In genomic region chr15:75727851-75728715, GRCh38 we compare ENCODE assay signal across 8 cellular contexts. TPM values are rescaled to one million over a fixed set of nuclear protein-coding genes. Genes with fewer than 3 reads are reported as not detected.
A peak's percentile ranks its signal among the peaks of the same experiment; 100 is the strongest.
DNase-seq lines count a peak whose midpoint lies in the region; ATAC-seq, FAIRE-seq and TF ChIP-seq lines count a peak whose summit lies in the region.

No MANE protein-coding gene starts in this region.

- ATAC-seq in CD4-positive, CD25-positive, alpha-beta regulatory T cell (ENCODE audit: low read depth in 2 of 2): peak; percentile 64 to 71
- no peak for ATAC-seq in GM18517 (IDR thresholded peaks at IDR 0.05; ENCODE audit: unreplicated experiment)

- no peak overlapping the region for H2AFZ ChIP-seq in astrocyte (ENCODE audit: low read depth, low read length)

- H4K20me1 ChIP-seq in astrocyte (ENCODE audit: insufficient read depth, low read length): no peaks in the 10 kb centered on the region

- H3K27me3 Mint-ChIP-seq in CD4-positive, CD25-positive, alpha-beta regulatory T cell: no peaks in the 10 kb centered on the region
- peaks cover 10% of the 10 kb centered on the region for H3K27me3 Mint-ChIP-seq in T-helper 2 cell treated with Interferon-gamma antibody and Interleukin-4, amounts not matched to agents 5 μg/mL and 100 μg/mL, for 36 hours (ENCODE audit: low read depth)
- peaks cover 12% of the 10 kb centered on the region for H3K27me3 Mint-ChIP-seq in astrocyte (ENCODE audit: low read depth, unreplicated experiment)

- H3K27ac ChIP-seq in CD4-positive, CD25-positive, alpha-beta regulatory T cell (ENCODE audit: insufficient read depth, low read length, poor library complexity, severe bottlenecking): no peak overlapping the region
- no peak overlapping the region for H3K27ac ChIP-seq in astrocyte (ENCODE audit: low read depth, low read length)

- no peak overlapping the region for H3K4me3 Mint-ChIP-seq in CD4-positive, CD25-positive, alpha-beta regulatory T cell
- H3K4me3 Mint-ChIP-seq in T-helper 2 cell treated with Interferon-gamma antibody and Interleukin-4, amounts not matched to agents 5 μg/mL and 100 μg/mL, for 36 hours: no peak overlapping the region
- H3K4me3 Mint-ChIP-seq in astrocyte (ENCODE audit: unreplicated experiment): no peak overlapping the region

- peaks cover 4% of the 10 kb centered on the region for H3K4me1 ChIP-seq in CD4-positive, CD25-positive, alpha-beta regulatory T cell (ENCODE audit: control insufficient read depth, insufficient read depth, low read length, poor library complexity, severe bottlenecking)
- H3K4me1 ChIP-seq in astrocyte (ENCODE audit: insufficient read depth, low read length): peaks cover 15% of the 10 kb centered on the region

- H3K36me3 ChIP-seq in CD4-positive, CD25-positive, alpha-beta regulatory T cell (ENCODE audit: control insufficient read depth, insufficient read depth, low read length): no peaks in the 10 kb centered on the region
- no peaks in the 10 kb centered on the region for H3K36me3 ChIP-seq in astrocyte (ENCODE audit: insufficient read depth, low read length)

- FAIRE-seq in astrocyte (lab: Jason Lieb, UNC): no peak

- no peaks in the 10 kb centered on the region for H3K9me3 Mint-ChIP-seq in CD4-positive, CD25-positive, alpha-beta regulatory T cell
- no peaks in the 10 kb centered on the region for H3K9me3 Mint-ChIP-seq in T-helper 2 cell treated with Interferon-gamma antibody and Interleukin-4, amounts not matched to agents 5 μg/mL and 100 μg/mL, for 36 hours
- H3K9me3 Mint-ChIP-seq in astrocyte (ENCODE audit: unreplicated experiment): no peaks in the 10 kb centered on the region

- H3K9ac ChIP-seq in astrocyte (ENCODE audit: low read length): no peak overlapping the region

- no peak overlapping the region for H3K4me2 ChIP-seq in astrocyte (ENCODE audit: low read length)

- no peak overlapping the region for H3K4me3 ChIP-seq in CD4-positive, CD25-positive, alpha-beta regulatory T cell (ENCODE audit: low read depth, low read length)
- H3K4me3 ChIP-seq in astrocyte (ENCODE audit: insufficient read depth, low read depth, low read length): no peak overlapping the region

- H3K9me3 ChIP-seq in CD4-positive, CD25-positive, alpha-beta regulatory T cell (ENCODE audit: control insufficient read depth in 2 of 2, low read length in 2 of 2): no peaks in the 10 kb centered on the region
- no peaks in the 10 kb centered on the region for H3K9me3 ChIP-seq in astrocyte (ENCODE audit: insufficient read depth, low read depth, low read length)

- H3K36me3 Mint-ChIP-seq in CD4-positive, CD25-positive, alpha-beta regulatory T cell: no peaks in the 10 kb centered on the region
- H3K36me3 Mint-ChIP-seq in T-helper 2 cell treated with Interferon-gamma antibody and Interleukin-4, amounts not matched to agents 5 μg/mL and 100 μg/mL, for 36 hours (ENCODE audit: low read depth): no peaks in the 10 kb centered on the region
- no peaks in the 10 kb centered on the region for H3K36me3 Mint-ChIP-seq in astrocyte (ENCODE audit: low read depth, unreplicated experiment)

- H3K27ac Mint-ChIP-seq in CD4-positive, CD25-positive, alpha-beta regulatory T cell: no peak overlapping the region
- no peak overlapping the region for H3K27ac Mint-ChIP-seq in T-helper 2 cell treated with Interferon-gamma antibody and Interleukin-4, amounts not matched to agents 5 μg/mL and 100 μg/mL, for 36 hours
- no peak overlapping the region for H3K27ac Mint-ChIP-seq in astrocyte (ENCODE audit: unreplicated experiment)

- peaks cover 0 to 12% (median 5%) of the 10 kb centered on the region in 4 donors for H3K4me1 Mint-ChIP-seq in CD4-positive, CD25-positive, alpha-beta regulatory T cell
- peaks cover 6% of the 10 kb centered on the region for H3K4me1 Mint-ChIP-seq in T-helper 2 cell treated with Interferon-gamma antibody and Interleukin-4, amounts not matched to agents 5 μg/mL and 100 μg/mL, for 36 hours (ENCODE audit: low read depth)
- peaks cover 13% of the 10 kb centered on the region for H3K4me1 Mint-ChIP-seq in astrocyte (ENCODE audit: low read depth, unreplicated experiment)

- TF ChIP-seq CTCF in astrocyte (IDR thresholded peaks at IDR 0.05; ENCODE audit: insufficient read depth, low read depth, low read length): peak; percentile 45

- H3K79me2 ChIP-seq in astrocyte (ENCODE audit: insufficient read depth, low read length): no peaks in the 10 kb centered on the region

- H3K27me3 ChIP-seq in CD4-positive, CD25-positive, alpha-beta regulatory T cell (ENCODE audit: control insufficient read depth, insufficient read depth, low read length): no peaks in the 10 kb centered on the region
- no peaks in the 10 kb centered on the region for H3K27me3 ChIP-seq in astrocyte (ENCODE audit: insufficient read depth, low read length)

- DNase-seq in CD4-positive, CD25-positive, alpha-beta regulatory T cell: peak; percentile 57 to 71 (median 70)
- peak in 55 of 76 experiments; percentile 5 to 68 (median 47) for DNase-seq in HUDEP-2 (lab: John Stamatoyannopoulos, UW; ENCODE audit: unreplicated experiment in 76 of 76)
- peak; percentile 35 for DNase-seq in T-helper 2 cell treated with Interferon-gamma antibody and Interleukin-4, amounts not matched to agents 5 μg/mL and 100 μg/mL, for 36 hours (ENCODE audit: low spot score)
- no peak for DNase-seq in astrocyte (ENCODE audit: low read depth)
- DNase-seq in kidney tubule cell (ENCODE audit: low spot score): peak; percentile 63
- peak; percentile 47 to 59 (median 48) for DNase-seq in stimulated activated CD4-positive, alpha-beta T cell treated with anti-CD3 and anti-CD28 coated beads, TNF-alpha, amount 100 ng/mL, for 48 hours (ENCODE audit: low read depth in 3 of 3)
- no peak for DNase-seq in mesenteric fat pad (ENCODE audit: low spot score)

RNA-seq across cellular contexts. Expression of gene CSPG4, which starts 15.4 kb away (rescaled TPM):
- not detected for total RNA-seq in CD4-positive, CD25-positive, alpha-beta regulatory T cell
- not detected for polyA plus RNA-seq in CD4-positive, CD25-positive, alpha-beta regulatory T cell
- total RNA-seq in astrocyte (26.9 and 47.8 TPM in 2 replicates), mesenteric fat pad (105 TPM)

Comparison
In these comparisons a context has a peak if more than half of its experiments do, and no peak if none do; other contexts are left out.
1. DNase-seq: peak in CD4-positive, CD25-positive, alpha-beta regulatory T cell (3 of 3), HUDEP-2 (55 of 76), T-helper 2 cell treated with Interferon-gamma antibody and Interleukin-4, amounts not matched to agents 5 μg/mL and 100 μg/mL, for 36 hours (single experiment), kidney tubule cell (single experiment) and stimulated activated CD4-positive, alpha-beta T cell treated with anti-CD3 and anti-CD28 coated beads, TNF-alpha, amount 100 ng/mL, for 48 hours (3 of 3); none in astrocyte (single experiment) and mesenteric fat pad (single experiment).
2. RNA of gene CSPG4, which starts 15.4 kb away (total RNA-seq): 105 TPM in mesenteric fat pad (single experiment) and 26.9 to 47.8 TPM in astrocyte; not detected in CD4-positive, CD25-positive, alpha-beta regulatory T cell (single experiment); every median in the first group is over 10 times any median in the second.